In the genomic region with DNA sequence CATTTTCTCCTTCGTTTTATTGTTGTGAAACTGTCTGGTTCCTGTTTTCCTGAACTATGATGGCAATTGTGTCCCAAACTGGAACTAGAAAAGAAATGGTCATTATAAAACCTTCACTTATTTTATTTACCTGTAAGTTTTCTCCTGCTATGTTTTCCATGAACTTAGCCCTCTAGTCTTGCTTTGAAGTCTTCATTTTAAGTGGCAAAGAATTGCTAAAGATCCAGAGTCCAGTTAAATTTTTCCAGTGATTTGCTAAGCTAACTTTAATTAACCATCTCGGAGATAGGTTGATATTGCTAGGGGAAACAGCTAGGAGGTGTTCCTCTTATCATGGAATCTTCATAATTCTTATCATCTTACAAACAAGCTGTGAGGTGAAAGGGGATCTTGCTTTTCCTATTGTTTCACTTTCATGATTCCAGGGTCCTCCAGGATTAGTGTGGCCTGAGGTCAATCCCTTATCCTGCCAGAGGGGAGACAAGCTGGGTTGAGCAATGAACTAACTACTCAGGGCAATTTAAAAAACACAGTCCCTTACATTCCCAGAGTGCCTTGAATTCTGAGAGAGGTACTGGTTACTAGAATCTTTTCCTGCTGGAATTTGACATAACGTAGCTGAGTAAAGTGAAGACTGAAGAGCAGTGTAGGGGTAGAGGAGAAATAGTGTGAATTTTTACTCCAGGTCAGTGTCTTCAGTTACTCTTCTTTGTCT, we compare ENCODE assay signal across 10 cellular contexts.
DNase-seq lines count a peak whose midpoint lies in the region; ATAC-seq and TF ChIP-seq lines count a peak whose summit lies in the region.
"Had no signal": no experiment of that assay in that cellular context is flagged by ENCODE, and none has a peak within 500 bp of the region (broad histone marks: within the 10 kb centered on the region; RNA-seq: fewer than 3 reads in every experiment).

No MANE protein-coding gene starts in this region.

- H3K9me3 Mint-ChIP-seq in natural killer cell treated with Interleukin-12 subunit alpha and Interleukin-12 subunit beta and Interleukin-15 and Interleukin-18, amount 100 ng/mL, for 72 hours, result no peaks in the 10 kb centered on the region
- H3K9me3 Mint-ChIP-seq in natural killer cell, result no peaks in the 10 kb centered on the region
- no peaks in the 10 kb centered on the region for H3K9me3 Mint-ChIP-seq in mesothelial cell of epicardium
- H3K9me3 Mint-ChIP-seq: activated T-cell treated with anti-CD3 and anti-CD28 coated beads, Interleukin-2, amount 50 U/mL, for 72 hours had no signal

- no peak for TF ChIP-seq POLR2A in esophagus muscularis mucosa (IDR thresholded peaks at IDR 0.05; ENCODE audit: low read depth)
- TF ChIP-seq POLR2A in prostate gland (IDR thresholded peaks at IDR 0.05), result no peak

- TF ChIP-seq CTCF in natural killer cell (IDR thresholded peaks at IDR 0.05) (no peak), esophagus muscularis mucosa (IDR thresholded peaks at IDR 0.05) (peak in 1 of 3 experiments; percentile 24), mesothelial cell of epicardium (IDR thresholded peaks at IDR 0.05; ENCODE audit: unreplicated experiment) (no peak), prostate gland (IDR thresholded peaks at IDR 0.05) (no peak)

- H3K4me3 Mint-ChIP-seq in natural killer cell treated with Interleukin-12 subunit alpha and Interleukin-12 subunit beta and Interleukin-15 and Interleukin-18, amount 100 ng/mL, for 72 hours, result peak overlapping the region; percentile 24
- H3K4me3 Mint-ChIP-seq in natural killer cell (no peak overlapping the region), mesothelial cell of epicardium (no peak overlapping the region)

- no peak for ATAC-seq in natural killer cell treated with Interleukin-12 subunit alpha and Interleukin-12 subunit beta and Interleukin-15 and Interleukin-18, amount 100 ng/mL, for 72 hours
- ATAC-seq in natural killer cell (no peak), HG03354 (IDR thresholded peaks at IDR 0.05; ENCODE audit: poor library complexity, severe bottlenecking, unreplicated experiment) (no peak)

- H3K27ac Mint-ChIP-seq in natural killer cell treated with Interleukin-12 subunit alpha and Interleukin-12 subunit beta and Interleukin-15 and Interleukin-18, amount 100 ng/mL, for 72 hours, result peak overlapping the region in 1 of 2 donors; percentile 43
- H3K27ac Mint-ChIP-seq in natural killer cell (peak overlapping the region in 1 of 2 donors; percentile 49), mesothelial cell of epicardium (peak overlapping the region; percentile 77)

- TF ChIP-seq EP300 in esophagus muscularis mucosa (IDR thresholded peaks at IDR 0.05), result no peak

- H3K4me1 Mint-ChIP-seq in natural killer cell treated with Interleukin-12 subunit alpha and Interleukin-12 subunit beta and Interleukin-15 and Interleukin-18, amount 100 ng/mL, for 72 hours (ENCODE audit: low read depth in 2 of 2), result peaks cover 9 to 16% of the 10 kb centered on the region in 2 donors
- H3K4me1 Mint-ChIP-seq in natural killer cell, result peaks cover 10 to 15% of the 10 kb centered on the region in 2 donors
- H3K4me1 Mint-ChIP-seq in mesothelial cell of epicardium, result peaks cover 41% of the 10 kb centered on the region

- 67% methylated on average over 3 of the region's 3 CpGs for WGBS in esophagus muscularis mucosa
- 73% methylated on average over 3 of the region's 3 CpGs for WGBS in prostate gland

- H3K27me3 Mint-ChIP-seq in natural killer cell treated with Interleukin-12 subunit alpha and Interleukin-12 subunit beta and Interleukin-15 and Interleukin-18, amount 100 ng/mL, for 72 hours, result no peaks in the 10 kb centered on the region
- H3K27me3 Mint-ChIP-seq in natural killer cell (ENCODE audit: low read depth in 2 of 2) (no peaks in the 10 kb centered on the region), mesothelial cell of epicardium (ENCODE audit: low read depth) (no peaks in the 10 kb centered on the region)

- H3K27me3 ChIP-seq in esophagus muscularis mucosa (no peaks in the 10 kb centered on the region), prostate gland (replicated peaks; ENCODE audit: insufficient read depth) (no peaks in the 10 kb centered on the region)

- no peak for DNase-seq in natural killer cell treated with Interleukin-12 subunit alpha and Interleukin-12 subunit beta and Interleukin-15 and Interleukin-18, amount 100 ng/mL, for 72 hours (ENCODE audit: low spot score)
- DNase-seq in natural killer cell (no peak), esophagus muscularis mucosa (ENCODE audit: extremely low spot score) (no peak), mesothelial cell of epicardium (ENCODE audit: low spot score in 2 of 2, unreplicated experiment in 2 of 2) (no peak), head of caudate nucleus (no peak), prostate gland (ENCODE audit: low spot score) (no peak)
- no peak for DNase-seq in stimulated activated naive CD4-positive, alpha-beta T cell treated with Interleukin-2 at 50 U/mL for 16 hours (lab: John Stamatoyannopoulos, UW)
- DNase-seq: activated T-cell treated with anti-CD3 and anti-CD28 coated beads, Interleukin-2, amount 50 U/mL, for 72 hours; NK-92 treated with Interleukin-12 subunit alpha and Interleukin-12 subunit beta, amount 100 ng/mL, for 24 hours had no signal

- H3K4me1 ChIP-seq in esophagus muscularis mucosa (peaks cover 44 to 52% (median 51%) of the 10 kb centered on the region in 4 donors), prostate gland (replicated peaks) (no peaks in the 10 kb centered on the region)

- H3K4me3 ChIP-seq in esophagus muscularis mucosa (no peak overlapping the region), prostate gland (no peak overlapping the region)

- intact Hi-C loops in natural killer cell (cut with micrococcal nuclease), result no loop called here
- intact Hi-C loops in esophagus muscularis mucosa (cut with DNase I), result loop anchor here (5.0 kb wide), 1 partner anchor 132 kb away; a partner anchor contains a TSS
- intact Hi-C loops in head of caudate nucleus (cut with DNase I), result no loop called here
- intact Hi-C loops in prostate gland (cut with DNase I), result loop anchor here (10.0 kb wide), 1 partner anchor 130 kb away; a partner anchor contains a TSS

- H3K36me3 ChIP-seq in esophagus muscularis mucosa (no peaks in the 10 kb centered on the region), prostate gland (no peaks in the 10 kb centered on the region)

- peak overlapping the region; percentile 16 to 49 (median 22) for H3K27ac ChIP-seq in esophagus muscularis mucosa (replicated peaks in 1 of 4)
- no peak overlapping the region for H3K27ac ChIP-seq in prostate gland

- H3K9me3 ChIP-seq in esophagus muscularis mucosa, result no peaks in the 10 kb centered on the region
- H3K9me3 ChIP-seq in prostate gland, result no peaks in the 10 kb centered on the region

- peaks cover 5% of the 10 kb centered on the region for H3K36me3 Mint-ChIP-seq in natural killer cell treated with Interleukin-12 subunit alpha and Interleukin-12 subunit beta and Interleukin-15 and Interleukin-18, amount 100 ng/mL, for 72 hours
- H3K36me3 Mint-ChIP-seq in natural killer cell (no peaks in the 10 kb centered on the region), mesothelial cell of epicardium (no peaks in the 10 kb centered on the region)

Comparison
In these comparisons a context has a peak if more than half of its experiments do, and no peak if none do; other contexts are left out.
1. H3K27ac ChIP-seq: peak in esophagus muscularis mucosa (4 of 4); none in prostate gland (0 of 2).
2. intact Hi-C loops: an anchor here in esophagus muscularis mucosa (5.0 kb wide) and prostate gland (10.0 kb wide); none called in natural killer cell and head of caudate nucleus.